ENCODE assay signal across 9 cellular contexts in genomic region chr1:228150458-228151169, GRCh38. TPM values are rescaled to one million over a fixed set of nuclear protein-coding genes. Genes with fewer than 3 reads are reported as not detected.
DNase-seq lines count a peak whose midpoint lies in the region; ATAC-seq and TF ChIP-seq lines count a peak whose summit lies in the region.
"Had no signal": no experiment of that assay in that cellular context is flagged by ENCODE, and none has a peak within 500 bp of the region (broad histone marks: within the 10 kb centered on the region; RNA-seq: fewer than 3 reads in every experiment).

No MANE protein-coding gene starts in this region.

- CTCF ChIA-PET in HEK293 (lab: Yijun Ruan, JAX), result interaction anchor here (0.6 to 2.7 kb wide), 3 partner anchors 15 to 151 kb away, joined by 3 to 14 read pairs (median 4); partner anchors contain the start of gene IBA57

- no peak for TF ChIP-seq CTCF in HEK293 (tag by site-specific recombination; IDR thresholded peaks at IDR 0.05)

- POLR2A ChIA-PET in HEK293 (lab: Yijun Ruan, JAX), result interaction anchor here (1.8 to 9.6 kb wide), 2 partner anchors 10 to 13 kb away, joined by 8 to 82 read pairs; partner anchors contain the start of genes GUK1 and IBA57

- H3K9ac ChIP-seq in subcutaneous abdominal adipose tissue (ENCODE audit: low read length in 5 of 5), result peak overlapping the region in 1 of 5 donors; percentile 56

- no peaks in the 10 kb centered on the region for H3K9me3 ChIP-seq in HEK293 (ENCODE audit: control insufficient read depth, insufficient read depth, low read depth, low read length)
- no peaks in the 10 kb centered on the region for H3K9me3 ChIP-seq in subcutaneous abdominal adipose tissue (ENCODE audit: control insufficient read depth in 5 of 5, low read length in 5 of 5)

- H3K4me1 ChIP-seq in HEK293 (ENCODE audit: control insufficient read depth, insufficient read depth, low read length) (peaks cover 3% of the 10 kb centered on the region; the same call in 1 of the 2 replicates), subcutaneous abdominal adipose tissue (ENCODE audit: control insufficient read depth in 5 of 5, insufficient read depth in 5 of 5, low read length in 5 of 5) (peaks cover 4 to 54% (median 39%) of the 10 kb centered on the region in 5 donors)

- ATAC-seq in left colon, result peak; percentile 20

- H3K36me3 ChIP-seq in HEK293 (ENCODE audit: control insufficient read depth in 2 of 2, insufficient read depth in 1 of 2, low read length in 2 of 2) (peaks cover 0 to 34% of the 10 kb centered on the region in 2 experiments; a peak in 1 of 3 replicates), subcutaneous abdominal adipose tissue (ENCODE audit: control insufficient read depth in 5 of 5, insufficient read depth in 5 of 5, low read length in 5 of 5) (peaks cover 0 to 37% (median 32%) of the 10 kb centered on the region in 5 donors)

- DNase-seq in caudate nucleus (lab: John Stamatoyannopoulos, UW), result peak in 40 of 61 donors; percentile 9 to 76 (median 44)
- DNase-seq in left colon, result peak; percentile 42 to 74
- no peak for DNase-seq in HK-2 (ENCODE audit: unreplicated experiment)
- DNase-seq in cerebellar nuclear complex (lab: John Stamatoyannopoulos, UW), result no peak
- DNase-seq in SKM-1 treated with dmso at 0.1 percent for 144 hours (lab: John Stamatoyannopoulos, UW; ENCODE audit: unreplicated experiment), result no peak
- no peak for DNase-seq in NCI-H774 (lab: John Stamatoyannopoulos, UW)

- intact Hi-C loops in left colon (cut with DNase I, micrococcal nuclease), result no loop called here

- no peak overlapping the region for H3K27ac ChIP-seq in HEK293 (ENCODE audit: extremely low read depth, low read depth, low read length)
- peak overlapping the region; percentile 71 for H3K27ac ChIP-seq in caudate nucleus (ENCODE audit: low read depth, low read length)
- peak overlapping the region; percentile 37 for H3K27ac ChIP-seq in subcutaneous abdominal adipose tissue (ENCODE audit: low read depth, low read length)
- H3K27ac ChIP-seq: VCaP had no signal

- H3K27me3 ChIP-seq in subcutaneous abdominal adipose tissue (ENCODE audit: control insufficient read depth in 5 of 5, insufficient read depth in 4 of 5, low read length in 5 of 5), result no peaks in the 10 kb centered on the region

- H3K4me3 ChIP-seq in HEK293 (ENCODE audit: low read depth, low read length), result no peak overlapping the region
- peak overlapping the region in 4 of 5 donors; percentile 5 to 28 (median 22) for H3K4me3 ChIP-seq in subcutaneous abdominal adipose tissue (ENCODE audit: low read depth in 1 of 5, low read length in 5 of 5)

TF ChIP-seq in HEK293, 187 proteins besides CTCF, POLR2A, EP300 and RAD21 (continues in another document):
- peak; percentile 45; the same call in 1 of the 2 replicates for TF ChIP-seq ZNF341 (tag by site-specific recombination; IDR thresholded peaks at IDR 0.05; ENCODE audit: low read depth)
- peak; percentile 100 for TF ChIP-seq KLF1 (tag by site-specific recombination; IDR thresholded peaks at IDR 0.05)
- TF ChIP-seq ZBTB49 (tag by site-specific recombination; IDR thresholded peaks at IDR 0.05; ENCODE audit: low read depth), result no peak
- peak; percentile 84; the same call in 1 of the 2 replicates for TF ChIP-seq ZFP69B (tag by site-specific recombination; IDR thresholded peaks at IDR 0.05)
- no peak for TF ChIP-seq ZFP3 (tag by site-specific recombination; IDR thresholded peaks at IDR 0.05; ENCODE audit: low read depth)
- no peak for TF ChIP-seq ZNF555 (tag by site-specific recombination; conservative IDR thresholded peaks at IDR 0.05)
- peak; percentile 36; the same call in 1 of the 2 replicates for TF ChIP-seq GLIS2 (tag by site-specific recombination; IDR thresholded peaks at IDR 0.05)
- peak; percentile 43; the same call in 1 of the 2 replicates for TF ChIP-seq WT1 (tag by site-specific recombination; IDR thresholded peaks at IDR 0.05)
- TF ChIP-seq KLF8 (tag by site-specific recombination; IDR thresholded peaks at IDR 0.05), result peak; percentile 62; the same call in 1 of the 2 replicates
- TF ChIP-seq ZFHX2 (tag by site-specific recombination; conservative IDR thresholded peaks at IDR 0.05), result peak; percentile 78
- peak; percentile 55 for TF ChIP-seq ZIC2 (tag by site-specific recombination; IDR thresholded peaks at IDR 0.05)
- TF ChIP-seq BCL11A (tag by site-specific recombination; IDR thresholded peaks at IDR 0.05; ENCODE audit: low read depth), result no peak
- TF ChIP-seq ZNF169 (tag by site-specific recombination; IDR thresholded peaks at IDR 0.05), result no peak
- TF ChIP-seq ZNF266 (tag by site-specific recombination; IDR thresholded peaks at IDR 0.05; ENCODE audit: low read depth), result no peak
- no peak for TF ChIP-seq ZNF148 (tag by site-specific recombination; IDR thresholded peaks at IDR 0.05; ENCODE audit: borderline replicate concordance)
- TF ChIP-seq SALL2 (tag by site-specific recombination; IDR thresholded peaks at IDR 0.05; ENCODE audit: borderline replicate concordance), result no peak
- TF ChIP-seq ZXDB (tag by site-specific recombination; IDR thresholded peaks at IDR 0.05), result no peak
- peak; percentile 30; the same call in 1 of the 2 replicates for TF ChIP-seq ZNF600 (tag by site-specific recombination; IDR thresholded peaks at IDR 0.05)
- no peak for TF ChIP-seq REST (tag by site-specific recombination; IDR thresholded peaks at IDR 0.05)
- peak; percentile 36; the same call in 1 of the 2 replicates for TF ChIP-seq ZBTB20 (tag by site-specific recombination; IDR thresholded peaks at IDR 0.05)
- TF ChIP-seq SP2 (tag by site-specific recombination; IDR thresholded peaks at IDR 0.05), result peak; percentile 15; the same call in 1 of the 2 replicates

RNA-seq across cellular contexts. Expression of gene GJC2, which starts 0.9 kb away (rescaled TPM):
- 1 to 10 TPM in 1 of 2 donors, under 1 TPM in 1; 0.49 to 1.5 TPM for total RNA-seq in left colon

RNA-seq across cellular contexts. Expression of gene GUK1, which starts 10.5 kb away (rescaled TPM):
- total RNA-seq in left colon, result 100 to 1,000 TPM; 175 to 176 TPM

RNA-seq across cellular contexts. Expression of gene IBA57, which starts 15.0 kb away (rescaled TPM):
- 1 to 10 TPM; 9.3 to 9.4 TPM for total RNA-seq in left colon

RNA-seq across cellular contexts. Expression of gene MRPL55, which starts 41.5 kb away (rescaled TPM):
- total RNA-seq in left colon, result 10 to 100 TPM; 31.9 to 32.9 TPM

RNA-seq across cellular contexts. Expression of gene C1orf35, which starts 47.5 kb away (rescaled TPM):
- total RNA-seq in left colon, result 10 to 100 TPM; 11.9 to 14.7 TPM

Comparison
In these comparisons a context has a peak if more than half of its experiments do, and no peak if none do; other contexts are left out.
1. DNase-seq: peak in caudate nucleus (40 of 61) and left colon (2 of 2); none in HK-2 (single experiment), cerebellar nuclear complex (0 of 2), SKM-1 treated with dmso at 0.1 percent for 144 hours (single experiment) and NCI-H774 (single experiment).